In the genomic region with DNA sequence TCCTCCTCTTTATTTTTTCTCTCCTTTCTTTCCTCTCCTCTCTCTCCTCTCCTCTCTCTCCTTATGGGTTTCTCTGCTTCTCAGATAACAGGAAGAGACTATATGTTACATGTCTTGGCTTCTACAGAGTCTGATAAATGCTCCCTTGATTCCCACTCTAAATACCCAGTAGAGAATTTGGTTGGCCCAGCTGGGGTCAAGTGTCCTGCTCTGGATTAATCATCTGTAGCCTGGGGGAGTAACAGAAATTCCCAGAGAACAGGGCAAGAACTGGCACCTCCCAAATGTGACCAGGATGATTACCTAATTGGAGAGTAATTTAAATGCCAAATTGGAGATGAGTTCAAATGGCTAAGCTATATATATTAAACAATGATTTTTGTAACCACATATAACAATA, we compare ENCODE assay signal across 28 cellular contexts.
"Had no signal": no experiment of that assay in that cellular context is flagged by ENCODE, and none has a peak within 500 bp of the region (broad histone marks: within the 10 kb centered on the region; RNA-seq: fewer than 3 reads in every experiment).

No MANE protein-coding gene starts in this region.

- H3K4me3 Mint-ChIP-seq: activated B cell treated with CpG ODN at 0.5 μM for 24 hours; activated CD4-positive, alpha-beta T cell treated with anti-CD3 and anti-CD28 coated beads for 36 hours; activated T-cell treated with anti-CD3 and anti-CD28 coated beads, Interleukin-2, amount 50 U/mL, for 24 hours; activated T-helper 17 cell treated with anti-CD3 and anti-CD28 coated beads, Interleukin-2, amount 50 U/mL, for 72 hours; brain; central memory CD8-positive, alpha-beta T cell; effector memory CD8-positive, alpha-beta T cell; stimulated activated naive B cell treated with anti-CD40 and anti-IgM and Interleukin-4, amounts not matched to agents 10 μg/mL and 1 μg/mL and 100 μg/mL, for 72 hours had no signal

- DNase-seq: activated B cell treated with CpG ODN at 0.5 μM for 24 hours; activated CD4-positive, alpha-beta T cell treated with anti-CD3 and anti-CD28 coated beads for 36 hours; activated CD4-positive, alpha-beta T cell treated with anti-CD3 and anti-CD28 coated beads, Interleukin-2, amount 50 U/mL, for 4 hours; activated CD8-positive, alpha-beta memory T cell treated with anti-CD3 and anti-CD28 coated beads for 24 hours; activated CD8-positive, alpha-beta memory T cell treated with anti-CD3 and anti-CD28 coated beads, Interleukin-2, amount 50 U/mL, for 4 hours; activated T-cell treated with anti-CD3 and anti-CD28 coated beads, Interleukin-2, amount 50 U/mL, for 24 hours; aorta; colonic mucosa; dorsolateral prefrontal cortex; effector memory CD8-positive, alpha-beta T cell; head of caudate nucleus; left cardiac atrium; mesenchymal stem cell; mucosa of descending colon; occipital lobe; right lobe of liver; stimulated activated naive B cell treated with anti-CD40 and anti-IgM and Interleukin-4, amounts not matched to agents 10 μg/mL and 1 μg/mL and 100 μg/mL, for 72 hours; T1000; testis; trophoblast cell had no signal

- H3K9me3 ChIP-seq: colonic mucosa, esophagus muscularis mucosa, gastroesophageal sphincter, mucosa of descending colon, right lobe of liver, testis, vagina had no signal

- H3K4me1 Mint-ChIP-seq: activated B cell treated with CpG ODN at 0.5 μM for 24 hours; activated CD4-positive, alpha-beta T cell treated with anti-CD3 and anti-CD28 coated beads for 36 hours; activated T-helper 17 cell treated with anti-CD3 and anti-CD28 coated beads, Interleukin-2, amount 50 U/mL, for 72 hours; central memory CD8-positive, alpha-beta T cell had no signal

- H3K36me3 Mint-ChIP-seq: activated naive CD4-positive, alpha-beta T cell treated with anti-CD3 and anti-CD28 coated beads, Interleukin-2, amount 50 U/mL, for 72 hours; brain; stimulated activated naive B cell treated with anti-CD40 and anti-IgM and Interleukin-4, amounts not matched to agents 10 μg/mL and 1 μg/mL and 100 μg/mL, for 72 hours had no signal

- H3K9me3 Mint-ChIP-seq: activated B cell treated with CpG ODN at 0.5 μM for 24 hours; activated naive CD4-positive, alpha-beta T cell treated with anti-CD3 and anti-CD28 coated beads, Interleukin-2, amount 50 U/mL, for 72 hours; activated T-cell treated with anti-CD3 and anti-CD28 coated beads, Interleukin-2, amount 50 U/mL, for 24 hours; activated T-helper 17 cell treated with anti-CD3 and anti-CD28 coated beads, Interleukin-2, amount 50 U/mL, for 72 hours; central memory CD8-positive, alpha-beta T cell; effector memory CD8-positive, alpha-beta T cell; stimulated activated naive B cell treated with anti-CD40 and anti-IgM and Interleukin-4, amounts not matched to agents 10 μg/mL and 1 μg/mL and 100 μg/mL, for 72 hours had no signal

- H3K27me3 ChIP-seq: colonic mucosa, esophagus muscularis mucosa, gastroesophageal sphincter, right lobe of liver, testis, vagina had no signal

- ATAC-seq: activated CD4-positive, alpha-beta T cell treated with anti-CD3 and anti-CD28 coated beads for 36 hours; activated naive CD4-positive, alpha-beta T cell treated with anti-CD3 and anti-CD28 coated beads, Interleukin-2, amount 50 U/mL, for 72 hours; activated T-helper 17 cell treated with anti-CD3 and anti-CD28 coated beads, Interleukin-2, amount 50 U/mL, for 72 hours; effector memory CD8-positive, alpha-beta T cell; gastroesophageal sphincter; left cardiac atrium; mucosa of descending colon; right lobe of liver; stimulated activated naive B cell treated with anti-CD40 and anti-IgM and Interleukin-4, amounts not matched to agents 10 μg/mL and 1 μg/mL and 100 μg/mL, for 72 hours had no signal

- H3K27ac ChIP-seq: colonic mucosa, dorsolateral prefrontal cortex, esophagus muscularis mucosa, gastroesophageal sphincter, right lobe of liver, skin epidermis, testis, vagina had no signal

- H3K27ac Mint-ChIP-seq: activated B cell treated with CpG ODN at 0.5 μM for 24 hours; activated CD4-positive, alpha-beta T cell treated with anti-CD3 and anti-CD28 coated beads for 36 hours; activated naive CD4-positive, alpha-beta T cell treated with anti-CD3 and anti-CD28 coated beads, Interleukin-2, amount 50 U/mL, for 72 hours; activated T-cell treated with anti-CD3 and anti-CD28 coated beads, Interleukin-2, amount 50 U/mL, for 24 hours; activated T-helper 17 cell treated with anti-CD3 and anti-CD28 coated beads, Interleukin-2, amount 50 U/mL, for 72 hours; brain; effector memory CD8-positive, alpha-beta T cell; stimulated activated naive B cell treated with anti-CD40 and anti-IgM and Interleukin-4, amounts not matched to agents 10 μg/mL and 1 μg/mL and 100 μg/mL, for 72 hours had no signal

- H3K4me3 ChIP-seq: colonic mucosa, dorsolateral prefrontal cortex, esophagus muscularis mucosa, gastroesophageal sphincter, mucosa of descending colon, right lobe of liver, skin epidermis, testis, vagina had no signal

- H3K4me1 ChIP-seq: colonic mucosa, esophagus muscularis mucosa, gastroesophageal sphincter, right lobe of liver, testis, vagina had no signal

- H3K36me3 ChIP-seq: colonic mucosa, esophagus muscularis mucosa, gastroesophageal sphincter, right lobe of liver, vagina had no signal
